ENCODE assay signal across 32 cellular contexts in the genomic region with DNA sequence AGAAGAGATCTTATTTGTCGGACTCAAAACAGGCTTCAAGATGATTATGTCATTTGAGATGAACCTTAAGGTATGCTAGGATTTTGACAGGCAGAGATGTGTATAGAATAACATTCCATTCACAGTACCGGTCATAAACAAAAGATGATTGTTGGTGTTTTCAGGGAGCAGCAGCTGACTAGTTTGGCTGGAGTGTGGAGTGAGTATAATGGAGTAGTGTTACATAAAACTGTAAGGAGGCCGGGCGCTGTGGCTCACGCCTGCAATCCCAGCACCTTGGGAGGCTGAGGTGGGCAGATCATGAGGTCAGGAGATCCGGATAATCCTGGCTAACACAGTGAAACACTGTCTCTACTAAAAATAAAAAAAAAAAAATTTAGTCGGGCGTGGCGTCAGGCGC. TPM values are rescaled to one million over a fixed set of nuclear protein-coding genes. Genes with fewer than 3 reads are reported as not detected.
DNase-seq lines count a peak whose midpoint lies in the region; TF ChIP-seq lines count a peak whose summit lies in the region.
"Had no signal": no experiment of that assay in that cellular context is flagged by ENCODE, and none has a peak within 500 bp of the region (broad histone marks: within the 10 kb centered on the region; RNA-seq: fewer than 3 reads in every experiment).

No MANE protein-coding gene starts in this region.

- no peak overlapping the region for H2BK120ac ChIP-seq in neuronal stem cell (ENCODE audit: low read depth, low read length)

- no peak for TF ChIP-seq CTCF in epithelial cell of esophagus (IDR thresholded peaks at IDR 0.05; ENCODE audit: insufficient read depth, low read depth, low read length, missing control alignments)

- no peak overlapping the region for H3K4ac ChIP-seq in neuronal stem cell (ENCODE audit: low read length)

- no peak overlapping the region for H2BK5ac ChIP-seq in neuronal stem cell (ENCODE audit: low read length)

- no peaks in the 10 kb centered on the region for H3K27me3 ChIP-seq in neuronal stem cell (ENCODE audit: control insufficient read depth in 3 of 3, insufficient read depth in 3 of 3, low read depth in 1 of 3, low read length in 3 of 3)
- H3K27me3 ChIP-seq: sigmoid colon, tibial artery had no signal

- H4K8ac ChIP-seq in neuronal stem cell (ENCODE audit: low read depth, low read length) = no peak overlapping the region

- H3K4me3 ChIP-seq in epithelial cell of esophagus (ENCODE audit: low read length) (no peak overlapping the region), neuronal stem cell (ENCODE audit: low read length in 2 of 2) (no peak overlapping the region)
- H3K4me3 ChIP-seq: GM23248, sigmoid colon, tibial artery had no signal

- DNase-seq in NCI-H2107 treated with DMSO at 0.1 percent for 48 hours (lab: John Stamatoyannopoulos, UW; ENCODE audit: unreplicated experiment) (peak; percentile 23), NCI-H2107 (lab: John Stamatoyannopoulos, UW) (no peak), epithelial cell of esophagus (ENCODE audit: low read depth) (peak; percentile 56), middle frontal gyrus (ENCODE audit: extremely low spot score, low spot score) (peak; percentile 30), mucosa of gallbladder (ENCODE audit: low spot score) (no peak), NCI-H446 treated with DMSO at 0.1 percent for 48 hours (lab: John Stamatoyannopoulos, UW) (no peak), neuronal stem cell (ENCODE audit: low spot score) (no peak)
- DNase-seq in stimulated activated CD4-positive, alpha-beta T cell treated with anti-CD3 and anti-CD28 coated beads, Interleukin-2, amount 100 ng/mL, for 24 hours = no peak
- DNase-seq: activated CD4-positive, alpha-beta T cell treated with anti-CD3 and anti-CD28 coated beads, Interleukin-2, amount 10 ng/mL, durations not matched to agents 24 days and 14 days; activated naive CD4-positive, alpha-beta T cell; activated T-cell treated with anti-CD3 and anti-CD28 coated beads, Interleukin-2, amount 50 U/mL, for 48 hours; CD4-positive, alpha-beta memory T cell; DMS153; effector memory CD4-positive, alpha-beta T cell; GM23248; kidney glomerular epithelial cell; NCI-H1417; NCI-H2081; NCI-H69; RPMI8226; sigmoid colon; SK-N-SH; stimulated activated naive CD8-positive, alpha-beta T cell treated with anti-CD3 and anti-CD28 coated beads, Interleukin-15, Interleukin-2, amounts not matched to agents 100 U/mL and 50 U/mL, for 24 hours; T-helper 9 cell; tibial artery; WERI-Rb-1 had no signal

- no peak overlapping the region for H3K9ac ChIP-seq in neuronal stem cell (ENCODE audit: low read depth, low read length, poor library complexity)
- H3K9ac ChIP-seq: GM23248, SK-N-SH had no signal

- H3K18ac ChIP-seq in neuronal stem cell (ENCODE audit: low read length) = no peak overlapping the region

- no peak overlapping the region for H2BK12ac ChIP-seq in neuronal stem cell (ENCODE audit: low read length)

- no peak overlapping the region for H3K14ac ChIP-seq in neuronal stem cell (ENCODE audit: low read length)

- no peak overlapping the region for H2AK5ac ChIP-seq in neuronal stem cell (ENCODE audit: low read depth, low read length)

- H3K4me1 ChIP-seq in neuronal stem cell (ENCODE audit: control insufficient read depth in 2 of 2, insufficient read depth in 1 of 2, low read depth in 1 of 2, low read length in 2 of 2) = no peaks in the 10 kb centered on the region
- H3K4me1 ChIP-seq: sigmoid colon, tibial artery had no signal

- no peak overlapping the region for H2BK15ac ChIP-seq in neuronal stem cell (ENCODE audit: low read length)

- no peaks in the 10 kb centered on the region for H3K9me3 ChIP-seq in neuronal stem cell (replicated peaks in 1 of 2; ENCODE audit: control insufficient read depth in 2 of 2, insufficient read depth in 1 of 2, low read depth in 1 of 2, low read length in 2 of 2)
- H3K9me3 ChIP-seq: sigmoid colon, SK-N-SH, tibial artery had no signal

- H3K4me2 ChIP-seq in neuronal stem cell (ENCODE audit: insufficient read depth, low read length, poor library complexity, severe bottlenecking) = no peak overlapping the region
- H3K4me2 ChIP-seq: SK-N-SH had no signal

- H3K23ac ChIP-seq in neuronal stem cell (ENCODE audit: low read depth, low read length, poor library complexity) = no peak overlapping the region

- H4K91ac ChIP-seq in neuronal stem cell (ENCODE audit: low read depth, low read length, poor library complexity) = no peak overlapping the region

- no peak overlapping the region for H3K27ac ChIP-seq in neuronal stem cell (replicated peaks; ENCODE audit: low read length)
- H3K27ac ChIP-seq: 22Rv1, GM23248, sigmoid colon, tibial artery, WERI-Rb-1 had no signal

- no peaks in the 10 kb centered on the region for H3K79me1 ChIP-seq in neuronal stem cell (ENCODE audit: low read depth, low read length)

- no peaks in the 10 kb centered on the region for H3K36me3 ChIP-seq in neuronal stem cell (replicated peaks in 1 of 2; ENCODE audit: control insufficient read depth in 2 of 2, insufficient read depth in 2 of 2, low read length in 2 of 2)
- H3K36me3 ChIP-seq: tibial artery had no signal

- WGBS in neuronal stem cell (ENCODE audit: extremely low coverage in 2 of 2, insufficient read length in 2 of 2, insufficient replicate concordance in 1 of 2), 2 donors = no CpG with 5 or more reads among the region's 10 CpGs

- no peak overlapping the region for H2AFZ ChIP-seq in neuronal stem cell (ENCODE audit: low read length)
- H2AFZ ChIP-seq: GM23248 had no signal

RNA-seq across cellular contexts. Expression of a gene that starts 23.9 kb away (rescaled TPM):
- total RNA-seq in mucosa of gallbladder = 0.32 TPM
- not detected for polyA plus RNA-seq in neuronal stem cell (2013, experiment 1 of 2)
- not detected for polyA plus RNA-seq in neuronal stem cell (2013, experiment 2 of 2)
- total RNA-seq: activated CD4-positive, alpha-beta T cell treated with anti-CD3 and anti-CD28 coated beads, Interleukin-2, amount 10 ng/mL, durations not matched to agents 24 days and 14 days; CD4-positive, alpha-beta memory T cell; frontal cortex; G401; GM23248; lung microvascular endothelial cell; osteocyte; sigmoid colon had no signal
- polyA plus RNA-seq: CD4-positive, alpha-beta memory T cell; esophagus; GM23248; SK-N-SH had no signal

RNA-seq across cellular contexts. Expression of a gene that starts 54.0 kb away (rescaled TPM):
- total RNA-seq in mucosa of gallbladder = 88.3 TPM
- not detected for polyA plus RNA-seq in neuronal stem cell (2013, experiment 1 of 2)
- polyA plus RNA-seq in neuronal stem cell (2013, experiment 2 of 2) = not detected
- total RNA-seq: activated CD4-positive, alpha-beta T cell treated with anti-CD3 and anti-CD28 coated beads, Interleukin-2, amount 10 ng/mL, durations not matched to agents 24 days and 14 days; CD4-positive, alpha-beta memory T cell; frontal cortex; G401; GM23248; lung microvascular endothelial cell; osteocyte; sigmoid colon had no signal
- polyA plus RNA-seq: CD4-positive, alpha-beta memory T cell; GM23248 had no signal

Comparison
In these comparisons a context has a peak if more than half of its experiments do, and no peak if none do; other contexts are left out.
1. DNase-seq: peak in NCI-H2107 treated with DMSO at 0.1 percent for 48 hours (single experiment), epithelial cell of esophagus (single experiment) and middle frontal gyrus (single experiment); none in NCI-H2107 (single experiment), mucosa of gallbladder (single experiment), NCI-H446 treated with DMSO at 0.1 percent for 48 hours (single experiment), stimulated activated CD4-positive, alpha-beta T cell treated with anti-CD3 and anti-CD28 coated beads, Interleukin-2, amount 100 ng/mL, for 24 hours (0 of 2) and neuronal stem cell (single experiment).